Comparison of ENCODE assay signal across 8 cellular contexts in genomic region chr3:125684199-125684598, GRCh38.
DNase-seq lines count a peak whose midpoint lies in the region; ATAC-seq and TF ChIP-seq lines count a peak whose summit lies in the region.

No MANE protein-coding gene starts in this region.

- TF ChIP-seq CTCF in AG10803 (conservative IDR thresholded peaks at IDR 0.05; ENCODE audit: low read length) (peak; percentile 35), HFF-Myc (IDR thresholded peaks at IDR 0.05; ENCODE audit: low read depth, low read length, missing control alignments) (peak; percentile 42), brain (conservative IDR thresholded peaks at IDR 0.05) (peak; percentile 44 to 64), left lung (IDR thresholded peaks at IDR 0.05) (peak in 1 of 2 donors; percentile 31), suprapubic skin (IDR thresholded peaks at IDR 0.05) (no peak), omental fat pad (IDR thresholded peaks at IDR 0.05) (no peak)

- H3K9me3 ChIP-seq in left lung (no peaks in the 10 kb centered on the region), suprapubic skin (no peaks in the 10 kb centered on the region)

- no peak for TF ChIP-seq EP300 in suprapubic skin (IDR thresholded peaks at IDR 0.05)

- H3K27ac Mint-ChIP-seq in brain: peak overlapping the region in 3 of 5 experiments; percentile 46 to 76 (median 47)

- intact Hi-C loops in left lung (cut with DNase I): no loop called here

- 58% methylated on average over 11 of the region's 11 CpGs for WGBS in suprapubic skin

- H3K4me3 Mint-ChIP-seq in brain: no peak overlapping the region

- peaks cover 0 to 5% of the 10 kb centered on the region in 2 donors for H3K4me1 ChIP-seq in left lung
- H3K4me1 ChIP-seq in suprapubic skin: peaks cover 3% of the 10 kb centered on the region

- H3K9me3 Mint-ChIP-seq in brain: no peaks in the 10 kb centered on the region

- no peak overlapping the region for H3K4me3 ChIP-seq in AG10803 (ENCODE audit: low read length)
- H3K4me3 ChIP-seq in HFF-Myc (replicated peaks; ENCODE audit: low read depth, low read length): no peak overlapping the region
- H3K4me3 ChIP-seq in left lung: no peak overlapping the region
- H3K4me3 ChIP-seq in suprapubic skin: no peak overlapping the region

- no peak overlapping the region for H3K27ac ChIP-seq in left lung
- no peak overlapping the region for H3K27ac ChIP-seq in suprapubic skin

- H3K36me3 ChIP-seq in left lung (no peaks in the 10 kb centered on the region), suprapubic skin (no peaks in the 10 kb centered on the region)

- TF ChIP-seq POLR2A in suprapubic skin (IDR thresholded peaks at IDR 0.05): no peak

- no peaks in the 10 kb centered on the region for H3K36me3 Mint-ChIP-seq in brain

- no peaks in the 10 kb centered on the region for H3K27me3 ChIP-seq in left lung
- H3K27me3 ChIP-seq in suprapubic skin: no peaks in the 10 kb centered on the region

- DNase-seq in AG10803 (ENCODE audit: low read depth) (peak; percentile 24), HFF-Myc (ENCODE audit: extremely low read depth, low read depth) (no peak), left lung (no peak), suprapubic skin (ENCODE audit: low spot score in 2 of 2) (no peak), omental fat pad (ENCODE audit: low spot score) (no peak), GOT3 (lab: John Stamatoyannopoulos, UW) (no peak)

- H3K27me3 Mint-ChIP-seq in brain: peaks cover 2% of the 10 kb centered on the region

- ATAC-seq in left lung (peak; percentile 56), GM19324 (IDR thresholded peaks at IDR 0.05; ENCODE audit: low FRiP score, unreplicated experiment) (no peak), omental fat pad (ENCODE audit: low FRiP score) (no peak)

- peaks cover 32% of the 10 kb centered on the region for H3K4me1 Mint-ChIP-seq in brain

Comparison
In these comparisons a context has a peak if more than half of its experiments do, and no peak if none do; other contexts are left out.
1. CTCF ChIP-seq: peak in AG10803 (single experiment), HFF-Myc (single experiment) and brain (2 of 2); none in suprapubic skin (0 of 2) and omental fat pad (0 of 3).